In the genomic region with DNA sequence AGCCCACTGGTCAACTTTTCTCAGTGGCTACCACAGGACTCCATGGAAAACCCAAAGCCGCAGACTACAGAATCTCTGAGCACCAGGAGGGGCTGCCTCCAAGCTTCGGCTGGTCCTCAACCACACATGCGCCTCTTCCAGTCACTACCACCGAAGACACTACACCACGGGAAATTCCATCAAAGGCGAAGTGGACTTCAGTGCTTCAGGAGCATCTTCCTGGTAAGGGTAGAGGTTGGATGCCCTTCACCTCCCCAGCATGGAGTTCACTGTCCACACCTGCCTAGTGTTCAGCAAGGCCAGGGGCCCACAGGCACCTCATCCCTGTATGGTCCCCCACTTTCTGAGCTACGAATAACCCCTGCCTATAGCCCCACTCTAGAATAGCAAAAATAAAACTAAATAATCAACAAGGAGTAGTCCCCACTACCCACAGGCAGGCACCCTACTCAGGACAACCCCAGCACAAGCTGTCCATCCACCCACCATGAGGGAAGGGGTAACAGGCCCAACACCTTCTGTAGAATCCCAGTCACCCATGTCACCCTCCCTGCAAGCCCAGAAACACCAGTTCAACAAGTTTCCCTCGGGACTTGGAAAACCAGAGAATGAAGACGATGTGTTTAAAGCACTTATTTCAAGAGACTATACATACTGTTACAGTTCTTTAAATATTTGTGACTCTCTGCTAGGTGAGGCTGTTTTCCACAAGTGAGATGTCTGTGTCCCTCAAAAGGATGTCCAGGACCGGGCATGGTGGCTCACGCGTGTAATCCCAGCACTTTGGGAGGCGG, we compare ENCODE assay signal across 10 cellular contexts. TPM values are rescaled to one million over a fixed set of nuclear protein-coding genes. Genes with fewer than 3 reads are reported as not detected.
A peak's percentile ranks its signal among the peaks of the same experiment; 100 is the strongest.
DNase-seq lines count a peak whose midpoint lies in the region; ATAC-seq and TF ChIP-seq lines count a peak whose summit lies in the region.
"Had no signal": no experiment of that assay in that cellular context is flagged by ENCODE, and none has a peak within 500 bp of the region (broad histone marks: within the 10 kb centered on the region; RNA-seq: fewer than 3 reads in every experiment).

No MANE protein-coding gene starts in this region.

- H3K36me3 ChIP-seq in SK-N-MC (ENCODE audit: insufficient read depth, low read length) (peaks cover 31% of the 10 kb centered on the region), esophagus squamous epithelium (peaks cover 0 to 24% (median 0%) of the 10 kb centered on the region in 3 donors)

- H3K36me3 Mint-ChIP-seq in activated T-cell treated with anti-CD3 and anti-CD28 coated beads, Interleukin-2, amount 50 U/mL, for 4 hours (ENCODE audit: insufficient read depth) = peaks cover 17% of the 10 kb centered on the region
- peaks cover 65% of the 10 kb centered on the region for H3K36me3 Mint-ChIP-seq in stimulated activated effector memory CD8-positive, alpha-beta T cell treated with anti-CD3 and anti-CD28 coated beads, Interleukin-12 subunit alpha, Interleukin-12 subunit beta, amount 100 ng/mL, for 72 hours

- H3K4me1 ChIP-seq in esophagus squamous epithelium = peaks cover 25 to 75% (median 48%) of the 10 kb centered on the region in 3 donors

- H3K4me1 Mint-ChIP-seq in activated T-cell treated with anti-CD3 and anti-CD28 coated beads, Interleukin-2, amount 50 U/mL, for 4 hours (ENCODE audit: low read depth) = peaks cover 55% of the 10 kb centered on the region
- H3K4me1 Mint-ChIP-seq in stimulated activated effector memory CD8-positive, alpha-beta T cell treated with anti-CD3 and anti-CD28 coated beads, Interleukin-12 subunit alpha, Interleukin-12 subunit beta, amount 100 ng/mL, for 72 hours = peaks cover 55% of the 10 kb centered on the region

- H3K9me3 ChIP-seq in SK-N-MC (ENCODE audit: low read depth, low read length) (no peaks in the 10 kb centered on the region), esophagus squamous epithelium (no peaks in the 10 kb centered on the region)

- H3K4me3 Mint-ChIP-seq in activated T-cell treated with anti-CD3 and anti-CD28 coated beads, Interleukin-2, amount 50 U/mL, for 4 hours = peak overlapping the region; percentile 94
- H3K4me3 Mint-ChIP-seq in stimulated activated effector memory CD8-positive, alpha-beta T cell treated with anti-CD3 and anti-CD28 coated beads, Interleukin-12 subunit alpha, Interleukin-12 subunit beta, amount 100 ng/mL, for 72 hours = peak overlapping the region; percentile 85

- no peak for DNase-seq in activated T-cell treated with anti-CD3 and anti-CD28 coated beads, Interleukin-2, amount 50 U/mL, for 4 hours
- no peak for DNase-seq in activated T-cell treated with anti-CD3 and anti-CD28 coated beads for 4 hours
- DNase-seq in SK-N-MC (ENCODE audit: low read depth, low spot score) = no peak
- DNase-seq in esophagus squamous epithelium (lab: John Stamatoyannopoulos, UW) = no peak
- DNase-seq in stimulated activated effector memory CD8-positive, alpha-beta T cell treated with anti-CD3 and anti-CD28 coated beads, Interleukin-12 subunit alpha, Interleukin-12 subunit beta, amount 100 ng/mL, for 72 hours (ENCODE audit: low spot score in 2 of 2) = no peak
- DNase-seq in NCI-H2029 treated with DMSO at 0.1 percent for 48 hours (lab: John Stamatoyannopoulos, UW) = no peak
- DNase-seq in activated CD8-positive, alpha-beta memory T cell treated with anti-CD3 and anti-CD28 coated beads, Interleukin-2, amount 50 U/mL, for 48 hours = no peak
- no peak for DNase-seq in cerebellum (ENCODE audit: low spot score)
- DNase-seq: AML-193, dermis blood vessel endothelial cell had no signal

- peak overlapping the region; percentile 45 for H3K9ac ChIP-seq in SK-N-MC (ENCODE audit: insufficient read length)

- no peaks in the 10 kb centered on the region for H3K27me3 ChIP-seq in esophagus squamous epithelium

- H3K27me3 Mint-ChIP-seq in activated T-cell treated with anti-CD3 and anti-CD28 coated beads, Interleukin-2, amount 50 U/mL, for 4 hours (ENCODE audit: low read depth) = no peaks in the 10 kb centered on the region

- intact Hi-C loops in esophagus squamous epithelium (cut with DNase I) = no loop called here

- no peak for TF ChIP-seq CTCF in esophagus squamous epithelium (IDR thresholded peaks at IDR 0.05)

- ATAC-seq in activated T-cell treated with anti-CD3 and anti-CD28 coated beads, Interleukin-2, amount 50 U/mL, for 4 hours = no peak
- no peak for ATAC-seq in stimulated activated effector memory CD8-positive, alpha-beta T cell treated with anti-CD3 and anti-CD28 coated beads, Interleukin-12 subunit alpha, Interleukin-12 subunit beta, amount 100 ng/mL, for 72 hours

- 63 to 84% methylated on average over 12 to 13 of the region's 13 CpGs for WGBS in esophagus squamous epithelium, 2 donors

- H3K27ac ChIP-seq in SK-N-MC (no peak overlapping the region), esophagus squamous epithelium (peak overlapping the region; percentile 19 to 99 (median 68))

- peak overlapping the region; percentile 95 for H3K27ac Mint-ChIP-seq in stimulated activated effector memory CD8-positive, alpha-beta T cell treated with anti-CD3 and anti-CD28 coated beads, Interleukin-12 subunit alpha, Interleukin-12 subunit beta, amount 100 ng/mL, for 72 hours

- no peaks in the 10 kb centered on the region for H3K9me3 Mint-ChIP-seq in activated T-cell treated with anti-CD3 and anti-CD28 coated beads, Interleukin-2, amount 50 U/mL, for 4 hours
- no peaks in the 10 kb centered on the region for H3K9me3 Mint-ChIP-seq in stimulated activated effector memory CD8-positive, alpha-beta T cell treated with anti-CD3 and anti-CD28 coated beads, Interleukin-12 subunit alpha, Interleukin-12 subunit beta, amount 100 ng/mL, for 72 hours

- H3K4me3 ChIP-seq in SK-N-MC (peak overlapping the region; percentile 99), esophagus squamous epithelium (peak overlapping the region in 2 of 4 donors; percentile 87 to 93)

- no peak for TF ChIP-seq POLR2A in esophagus squamous epithelium (IDR thresholded peaks at IDR 0.05)

RNA-seq across cellular contexts. Expression of gene VDAC1, which starts 2.6 kb away (rescaled TPM):
- total RNA-seq in activated T-cell treated with anti-CD3 and anti-CD28 coated beads, Interleukin-2, amount 50 U/mL, for 4 hours = 100 to 1,000 TPM; 390 to 444 (median 392) TPM
- total RNA-seq in esophagus squamous epithelium (100 to 1,000 TPM; 151 to 220 (median 188) TPM), cerebellum (123 TPM)

RNA-seq across cellular contexts. Expression of gene C5orf15, which starts 33.7 kb away (rescaled TPM):
- 10 to 100 TPM; 26.0 to 31.2 (median 28.6) TPM for total RNA-seq in activated T-cell treated with anti-CD3 and anti-CD28 coated beads, Interleukin-2, amount 50 U/mL, for 4 hours
- total RNA-seq in esophagus squamous epithelium (10 to 100 TPM; 16.5 to 38.0 (median 22.0) TPM), cerebellum (35.7 TPM)
